In genomic region chr2:176081451-176081992, GRCh38 we compare ENCODE assay signal across 19 cellular contexts. TPM values are rescaled to one million over a fixed set of nuclear protein-coding genes. Genes with fewer than 3 reads are reported as not detected.
DNase-seq lines count a peak whose midpoint lies in the region; ATAC-seq lines count a peak whose summit lies in the region.
"Had no signal": no experiment of that assay in that cellular context is flagged by ENCODE, and none has a peak within 500 bp of the region (broad histone marks: within the 10 kb centered on the region; RNA-seq: fewer than 3 reads in every experiment).

No MANE protein-coding gene starts in this region.

- H2AFZ ChIP-seq in trophoblast cell (ENCODE audit: insufficient read depth, low read length, poor library complexity): no peak overlapping the region

- no peak for DNase-seq in T-helper 1 cell
- peak in 1 of 34 experiments; percentile 20 for DNase-seq in T-cell
- DNase-seq in ecto neural progenitor cell (ENCODE audit: low spot score): peak; percentile 46
- DNase-seq in trophoblast cell: no peak
- no peak for DNase-seq in COR-L47 (lab: John Stamatoyannopoulos, UW)
- DNase-seq: amniotic stem cell; Kasumi-1; NCI-H1417; stimulated activated naive CD4-positive, alpha-beta T cell treated with Interleukin-2 at 50 U/mL for 16 hours had no signal

- H2BK12ac ChIP-seq in trophoblast cell (ENCODE audit: low read length): no peak overlapping the region

- no peak overlapping the region for H2BK120ac ChIP-seq in trophoblast cell (ENCODE audit: insufficient read depth, low read length, poor library complexity)

- H3K79me2 ChIP-seq in trophoblast cell (ENCODE audit: control insufficient read depth, insufficient read depth, low read length, poor library complexity): no peaks in the 10 kb centered on the region

- peaks cover 76% of the 10 kb centered on the region for H3K27me3 Mint-ChIP-seq in T-helper 1 cell treated with Interleukin-12 subunit alpha and Interleukin-12 subunit beta and Interleukin-4 antibody, amounts not matched to agents 30 μg/mL and 1 μg/mL, for 36 hours (ENCODE audit: low read depth)
- H3K27me3 Mint-ChIP-seq in T-cell: peaks cover 61 to 77% of the 10 kb centered on the region in 2 donors

- no peak overlapping the region for H3K4ac ChIP-seq in trophoblast cell (ENCODE audit: low read depth, low read length)

- no peak overlapping the region for H2BK5ac ChIP-seq in trophoblast cell (ENCODE audit: low read depth, low read length, poor library complexity)

- no peak overlapping the region for H3K18ac ChIP-seq in trophoblast cell (ENCODE audit: low read length)

- H3K4me2 ChIP-seq in trophoblast cell (ENCODE audit: low read length): peak overlapping the region; percentile 65

- H3K4me3 ChIP-seq in trophoblast cell (ENCODE audit: low read depth, low read length): no peak overlapping the region
- H3K4me3 ChIP-seq: colonic mucosa, SJSA1 had no signal

- H3K23ac ChIP-seq in trophoblast cell (ENCODE audit: low read length): no peak overlapping the region

- H3K27me3 ChIP-seq in trophoblast cell (ENCODE audit: insufficient read depth, low read length): peaks cover 78% of the 10 kb centered on the region

- peaks cover 9% of the 10 kb centered on the region for H3K4me1 Mint-ChIP-seq in T-helper 1 cell treated with Interleukin-12 subunit alpha and Interleukin-12 subunit beta and Interleukin-4 antibody, amounts not matched to agents 30 μg/mL and 1 μg/mL, for 36 hours (ENCODE audit: low read depth)
- H3K4me1 Mint-ChIP-seq in T-cell: peaks cover 11 to 18% (median 13%) of the 10 kb centered on the region in 3 donors

- no peaks in the 10 kb centered on the region for H3K36me3 ChIP-seq in trophoblast cell (ENCODE audit: control insufficient read depth in 1 of 2, insufficient read depth in 2 of 2, low read length in 2 of 2)
- H3K36me3 ChIP-seq: colonic mucosa, SJSA1 had no signal

- H3K4me1 ChIP-seq in trophoblast cell (ENCODE audit: control insufficient read depth in 1 of 2, insufficient read depth in 2 of 2, low read length in 2 of 2): peaks cover 20 to 22% of the 10 kb centered on the region in 2 experiments

- peaks cover 12% of the 10 kb centered on the region for H3K9me3 ChIP-seq in trophoblast cell (ENCODE audit: insufficient read depth, low read depth, low read length)
- H3K9me3 ChIP-seq: colonic mucosa had no signal

- H3K14ac ChIP-seq in trophoblast cell (ENCODE audit: low read length): no peak overlapping the region

- peaks cover 1% of the 10 kb centered on the region for H3K79me1 ChIP-seq in trophoblast cell (ENCODE audit: low read length)

- H3K36me3 Mint-ChIP-seq in T-helper 1 cell treated with Interleukin-12 subunit alpha and Interleukin-12 subunit beta and Interleukin-4 antibody, amounts not matched to agents 30 μg/mL and 1 μg/mL, for 36 hours (ENCODE audit: low read depth): peaks cover 9% of the 10 kb centered on the region
- H3K36me3 Mint-ChIP-seq in T-cell: peaks cover 15% of the 10 kb centered on the region

- H3K9me3 Mint-ChIP-seq in T-helper 1 cell treated with Interleukin-12 subunit alpha and Interleukin-12 subunit beta and Interleukin-4 antibody, amounts not matched to agents 30 μg/mL and 1 μg/mL, for 36 hours: peaks cover 3% of the 10 kb centered on the region
- H3K9me3 Mint-ChIP-seq in T-cell: peaks cover 2 to 17% (median 9%) of the 10 kb centered on the region in 3 donors

- no peak overlapping the region for H2AK5ac ChIP-seq in trophoblast cell (ENCODE audit: low read length)

- no peak overlapping the region for H3K4me3 Mint-ChIP-seq in T-helper 1 cell treated with Interleukin-12 subunit alpha and Interleukin-12 subunit beta and Interleukin-4 antibody, amounts not matched to agents 30 μg/mL and 1 μg/mL, for 36 hours
- peak overlapping the region in 1 of 3 donors; percentile 37 for H3K4me3 Mint-ChIP-seq in T-cell

- no peak overlapping the region for H4K8ac ChIP-seq in trophoblast cell (ENCODE audit: low read depth, low read length)

- H3K27ac Mint-ChIP-seq in T-helper 1 cell treated with Interleukin-12 subunit alpha and Interleukin-12 subunit beta and Interleukin-4 antibody, amounts not matched to agents 30 μg/mL and 1 μg/mL, for 36 hours: peak overlapping the region; percentile 80
- H3K27ac Mint-ChIP-seq in T-cell: peak overlapping the region; percentile 48 to 65

- H4K91ac ChIP-seq in trophoblast cell (ENCODE audit: low read depth, low read length): no peak overlapping the region

- POLR2A ChIA-PET in T-cell (lab: Charles Lee): no interaction called here

- no peak overlapping the region for H4K12ac ChIP-seq in trophoblast cell (ENCODE audit: low read depth, low read length)

- ATAC-seq in T-cell (replicated peaks in 1 of 4) (no peak), HG02571 (IDR thresholded peaks at IDR 0.05; ENCODE audit: unreplicated experiment) (no peak), GM18907 (IDR thresholded peaks at IDR 0.05; ENCODE audit: unreplicated experiment) (no peak)

- no peak overlapping the region for H3K27ac ChIP-seq in trophoblast cell (ENCODE audit: low read depth, low read length)
- H3K27ac ChIP-seq: 22Rv1, colonic mucosa, SJSA1 had no signal

- no peak overlapping the region for H3K9ac ChIP-seq in trophoblast cell (ENCODE audit: low read length)

- CTCF ChIA-PET in T-cell (lab: Charles Lee): no interaction called here

- WGBS in trophoblast cell (ENCODE audit: extremely low coverage, insufficient coverage, insufficient read length): no CpG with 5 or more reads among the region's 21 CpGs

RNA-seq across cellular contexts. Expression of gene EVX2, which starts 2.2 kb away (rescaled TPM):
- total RNA-seq in T-cell: not detected
- 0.03 TPM in 2 replicates for polyA plus RNA-seq in trophoblast cell (2013)
- total RNA-seq: colonic mucosa, epithelial cell of proximal tubule, glomerular endothelial cell, omental fat pad, SJSA1 had no signal

RNA-seq across cellular contexts. Expression of gene HOXD13, which starts 11.0 kb away (rescaled TPM):
- total RNA-seq in T-cell: not detected
- polyA plus RNA-seq in trophoblast cell (2013): 0.28 and 0.37 TPM in 2 replicates
- total RNA-seq: epithelial cell of proximal tubule, glomerular endothelial cell, omental fat pad had no signal

RNA-seq across cellular contexts. Expression of gene HOXD12, which starts 18.1 kb away (rescaled TPM):
- total RNA-seq in T-cell: not detected
- polyA plus RNA-seq in trophoblast cell (2013): 0.06 and 0.07 TPM in 2 replicates
- total RNA-seq: colonic mucosa, epithelial cell of proximal tubule, glomerular endothelial cell, omental fat pad, skeletal muscle tissue had no signal

RNA-seq across cellular contexts. Expression of gene HOXD11, which starts 25.6 kb away (rescaled TPM):
- total RNA-seq in T-cell: not detected
- 2.7 and 3.3 TPM in 2 replicates for polyA plus RNA-seq in trophoblast cell (2013)
- total RNA-seq: omental fat pad, SJSA1, skeletal muscle tissue had no signal

RNA-seq across cellular contexts. Expression of gene HOXD10, which starts 35.1 kb away (rescaled TPM):
- total RNA-seq in T-cell: not detected
- polyA plus RNA-seq in trophoblast cell (2013): 1.4 and 1.6 TPM in 2 replicates
- total RNA-seq: SJSA1 had no signal
